ENCODE assay signal across 10 cellular contexts in genomic region chr4:114040319-114041116, GRCh38.
DNase-seq lines count a peak whose midpoint lies in the region; ATAC-seq lines count a peak whose summit lies in the region.
"Had no signal": no experiment of that assay in that cellular context is flagged by ENCODE, and none has a peak within 500 bp of the region (broad histone marks: within the 10 kb centered on the region; RNA-seq: fewer than 3 reads in every experiment).

No MANE protein-coding gene starts in this region.

- peaks cover 9% of the 10 kb centered on the region for H3K4me1 Mint-ChIP-seq in T-helper 17 cell

- peak overlapping the region; percentile 45 for H3K27ac Mint-ChIP-seq in T-helper 17 cell
- H3K27ac Mint-ChIP-seq: T-helper 1 cell treated with Interleukin-12 subunit alpha and Interleukin-12 subunit beta and Interleukin-4 antibody, amounts not matched to agents 30 μg/mL and 1 μg/mL, for 36 hours had no signal

- DNase-seq in COLO829 (ENCODE audit: low spot score) (peak; percentile 48), T-helper 17 cell (no peak), 8988T (no peak), activated gamma-delta T cell (lab: John Stamatoyannopoulos, UW) (no peak)
- DNase-seq in activated CD4-positive, alpha-beta T cell treated with anti-CD3 and anti-CD28 coated beads for 1 hour: no peak
- no peak for DNase-seq in activated CD4-positive, CD25-positive, alpha-beta regulatory T cell treated with anti-CD3 and anti-CD28 coated beads, Interleukin-2, amount 50 U/mL, for 72 hours

- ATAC-seq in GM19397 (IDR thresholded peaks at IDR 0.05; ENCODE audit: unreplicated experiment) (peak; percentile 94), HG03060 (IDR thresholded peaks at IDR 0.05; ENCODE audit: low read depth, unreplicated experiment) (peak; percentile 78), T-helper 17 cell (no peak)

- no peak overlapping the region for H3K4me3 Mint-ChIP-seq in T-helper 17 cell
- H3K4me3 Mint-ChIP-seq: T-helper 1 cell treated with Interleukin-12 subunit alpha and Interleukin-12 subunit beta and Interleukin-4 antibody, amounts not matched to agents 30 μg/mL and 1 μg/mL, for 36 hours had no signal

- H3K27me3 Mint-ChIP-seq in T-helper 17 cell: peaks cover 4% of the 10 kb centered on the region

- no peaks in the 10 kb centered on the region for H3K36me3 Mint-ChIP-seq in T-helper 17 cell (ENCODE audit: low read depth)

- H3K9me3 ChIP-seq in T-helper 17 cell (ENCODE audit: control insufficient read depth, low read length, poor library complexity, severe bottlenecking): no peaks in the 10 kb centered on the region
- H3K9me3 ChIP-seq: breast epithelium had no signal
